In the genomic region with DNA sequence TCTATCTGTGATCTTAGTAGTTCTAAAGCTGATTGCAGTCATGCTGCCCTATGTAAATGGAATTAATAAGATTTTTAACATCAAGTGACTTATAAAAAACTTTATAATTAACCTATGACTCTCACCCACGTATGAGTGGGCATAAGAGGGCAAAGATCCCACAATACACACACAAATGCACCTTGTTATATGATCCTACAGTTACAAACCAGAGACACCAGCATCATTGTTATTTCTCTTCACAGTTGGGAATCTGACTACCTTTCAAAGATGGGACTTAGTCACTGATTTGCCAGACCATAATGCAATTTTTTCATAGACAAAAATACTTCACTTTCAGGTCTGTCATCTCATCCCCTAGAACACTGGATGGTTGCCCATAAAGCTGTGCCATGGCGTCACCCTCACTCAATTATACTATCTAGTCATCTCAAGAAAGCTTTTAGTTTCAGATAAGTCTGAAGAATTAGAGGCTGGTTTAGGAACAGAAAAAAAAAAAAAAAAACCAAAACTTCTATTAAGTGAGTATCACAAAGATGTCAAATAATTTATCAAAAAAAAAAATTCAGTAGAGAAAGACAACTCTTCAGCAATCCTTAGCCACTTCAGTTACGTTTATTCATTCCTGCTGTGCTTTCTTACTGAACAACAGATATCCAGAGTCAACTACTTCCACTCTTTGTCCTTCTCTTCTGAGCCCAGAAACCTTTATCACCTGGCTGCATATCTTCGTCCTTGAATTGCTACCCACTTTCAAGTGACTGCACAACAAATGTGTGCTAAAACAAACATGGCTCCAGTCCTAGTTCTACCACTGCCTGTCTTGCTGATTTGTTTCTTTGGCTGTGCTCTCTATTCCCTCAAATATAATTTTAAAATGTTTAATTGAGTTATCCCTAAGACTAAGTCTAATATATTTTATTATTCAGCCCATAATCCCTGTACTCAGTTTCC, we compare ENCODE assay signal across 20 cellular contexts.
"Had no signal": no experiment of that assay in that cellular context is flagged by ENCODE, and none has a peak within 500 bp of the region (broad histone marks: within the 10 kb centered on the region; RNA-seq: fewer than 3 reads in every experiment).

No MANE protein-coding gene starts in this region.

- ATAC-seq: esophagus mucosa; gastroesophageal sphincter; heart right ventricle; mucosa of descending colon; stimulated activated naive CD8-positive, alpha-beta T cell treated with anti-CD3 and anti-CD28 coated beads, Interleukin-15, Interleukin-2, amounts not matched to agents 100 U/mL and 50 U/mL, for 24 hours had no signal

- H3K4me3 ChIP-seq: breast epithelium, gastroesophageal sphincter, heart right ventricle, mucosa of descending colon, tibial nerve had no signal

- DNase-seq: activated CD4-positive, alpha-beta T cell treated with anti-CD3 and anti-CD28 coated beads, Interleukin-2, amount 50 U/mL, for 1 hour; activated CD4-positive, CD25-positive, alpha-beta regulatory T cell; activated CD8-positive, alpha-beta memory T cell treated with anti-CD3 and anti-CD28 coated beads, Interleukin-2, amount 50 U/mL, for 4 hours; activated effector memory CD4-positive, alpha-beta T cell treated with anti-CD3 and anti-CD28 coated beads, Interleukin-2, amount 50 U/mL, for 16 hours; activated naive CD4-positive, alpha-beta T cell treated with anti-CD3 and anti-CD28 coated beads, Interleukin-2, amount 50 U/mL, for 16 hours; activated T-cell treated with anti-CD3 and anti-CD28 coated beads, Interleukin-2, amount 50 U/mL, for 48 hours; effector CD8-positive, alpha-beta T cell; heart right ventricle; immature natural killer cell; mesenchymal stem cell; mucosa of descending colon; naive B cell; stimulated activated CD4-positive, alpha-beta T cell treated with anti-CD3 and anti-CD28 coated beads, Interleukin-2, amount 100 ng/mL, for 24 hours; stimulated activated naive CD8-positive, alpha-beta T cell treated with anti-CD3 and anti-CD28 coated beads, Interleukin-15, Interleukin-2, amounts not matched to agents 100 U/mL and 50 U/mL, for 24 hours; substantia nigra; T-helper 9 cell had no signal
